Comparison of ENCODE assay signal across 1 cellular context in the genomic region with DNA sequence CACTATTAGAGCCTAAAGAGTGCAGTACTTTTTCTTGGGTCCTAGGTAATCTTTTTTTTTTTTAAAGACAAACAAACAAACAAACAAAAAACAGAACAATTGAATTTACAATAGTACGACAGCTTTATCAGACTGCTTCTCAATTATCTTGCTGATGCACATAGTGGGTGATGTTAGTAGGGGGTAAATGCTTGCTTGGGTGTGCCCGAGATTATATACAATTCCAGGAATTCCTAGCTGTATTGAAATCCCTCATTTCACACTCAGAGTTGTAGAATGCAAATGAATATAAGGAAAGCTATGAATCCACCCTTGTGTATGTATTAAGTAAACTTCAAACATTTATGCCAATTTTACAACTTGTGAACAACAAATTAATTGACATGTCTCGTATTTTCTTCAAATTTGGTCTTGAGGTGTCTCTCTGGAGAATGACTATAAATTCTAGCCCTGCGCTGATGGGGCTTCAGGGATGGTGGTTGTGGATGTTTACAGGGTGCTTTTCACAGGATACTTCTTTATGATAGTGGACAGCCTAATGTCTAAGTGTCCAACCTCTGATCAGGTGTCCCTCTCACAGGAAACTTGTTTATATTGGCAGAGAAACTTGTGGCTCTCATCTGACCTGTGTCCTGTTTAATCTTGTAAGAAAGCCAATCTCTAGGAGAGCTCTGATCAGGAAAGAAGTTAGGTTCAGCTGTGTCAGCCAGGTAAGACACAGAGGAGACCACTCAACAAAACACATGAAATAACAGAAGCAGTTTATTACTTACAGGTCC.
TF ChIP-seq lines count a peak whose summit lies in the region.

No MANE protein-coding gene starts in this region.

TF ChIP-seq in H1, 55 proteins besides CTCF, POLR2A, EP300 and RAD21:
- no peak for TF ChIP-seq RFX5 (IDR thresholded peaks at IDR 0.05; ENCODE audit: borderline replicate concordance, low read depth, low read length)
- TF ChIP-seq CHD2 (IDR thresholded peaks at IDR 0.05; ENCODE audit: low read length), result no peak
- no peak for TF ChIP-seq NRF1 (IDR thresholded peaks at IDR 0.05; ENCODE audit: low read depth, low read length)
- TF ChIP-seq HDAC2 (IDR thresholded peaks at IDR 0.05; ENCODE audit: borderline replicate concordance in 1 of 2, low read depth in 2 of 2, low read length in 2 of 2), result no peak
- TF ChIP-seq CHD1 (IDR thresholded peaks at IDR 0.05; ENCODE audit: low read depth, low read length), result no peak
- TF ChIP-seq E2F6 (IDR thresholded peaks at IDR 0.05), result no peak
- no peak for TF ChIP-seq KDM1A (IDR thresholded peaks at IDR 0.05; ENCODE audit: borderline replicate concordance, low read length)
- no peak for TF ChIP-seq CBX8 (IDR thresholded peaks at IDR 0.05; ENCODE audit: borderline replicate concordance, low read depth, low read length)
- no peak for TF ChIP-seq BACH1 (IDR thresholded peaks at IDR 0.05; ENCODE audit: low read length)
- no peak for TF ChIP-seq CTBP2 (IDR thresholded peaks at IDR 0.05; ENCODE audit: borderline replicate concordance, insufficient read depth, insufficient read length, low read length)
- TF ChIP-seq ASH2L (IDR thresholded peaks at IDR 0.05; ENCODE audit: low read length), result no peak
- TF ChIP-seq EGR1 (IDR thresholded peaks at IDR 0.05; ENCODE audit: borderline replicate concordance, low read depth, low read length), result no peak
- no peak for TF ChIP-seq FOSL1 (IDR thresholded peaks at IDR 0.05; ENCODE audit: insufficient read depth, low read depth, low read length)
- peak; percentile 63; the same call in 1 of the 2 replicates for TF ChIP-seq TEAD4 (IDR thresholded peaks at IDR 0.05; ENCODE audit: low read depth, low read length)
- no peak for TF ChIP-seq YY1 (IDR thresholded peaks at IDR 0.05; ENCODE audit: low read depth, low read length)
- TF ChIP-seq TCF12 (IDR thresholded peaks at IDR 0.05; ENCODE audit: low read depth, low read length), result no peak
- TF ChIP-seq NANOG (IDR thresholded peaks at IDR 0.05; ENCODE audit: insufficient read depth, low read depth, low read length, poor library complexity, severe bottlenecking), result peak; percentile 16
TF ChIP-seq in H1: peak in this region for 2.
